Comparison of ENCODE assay signal across 9 cellular contexts in the genomic region with DNA sequence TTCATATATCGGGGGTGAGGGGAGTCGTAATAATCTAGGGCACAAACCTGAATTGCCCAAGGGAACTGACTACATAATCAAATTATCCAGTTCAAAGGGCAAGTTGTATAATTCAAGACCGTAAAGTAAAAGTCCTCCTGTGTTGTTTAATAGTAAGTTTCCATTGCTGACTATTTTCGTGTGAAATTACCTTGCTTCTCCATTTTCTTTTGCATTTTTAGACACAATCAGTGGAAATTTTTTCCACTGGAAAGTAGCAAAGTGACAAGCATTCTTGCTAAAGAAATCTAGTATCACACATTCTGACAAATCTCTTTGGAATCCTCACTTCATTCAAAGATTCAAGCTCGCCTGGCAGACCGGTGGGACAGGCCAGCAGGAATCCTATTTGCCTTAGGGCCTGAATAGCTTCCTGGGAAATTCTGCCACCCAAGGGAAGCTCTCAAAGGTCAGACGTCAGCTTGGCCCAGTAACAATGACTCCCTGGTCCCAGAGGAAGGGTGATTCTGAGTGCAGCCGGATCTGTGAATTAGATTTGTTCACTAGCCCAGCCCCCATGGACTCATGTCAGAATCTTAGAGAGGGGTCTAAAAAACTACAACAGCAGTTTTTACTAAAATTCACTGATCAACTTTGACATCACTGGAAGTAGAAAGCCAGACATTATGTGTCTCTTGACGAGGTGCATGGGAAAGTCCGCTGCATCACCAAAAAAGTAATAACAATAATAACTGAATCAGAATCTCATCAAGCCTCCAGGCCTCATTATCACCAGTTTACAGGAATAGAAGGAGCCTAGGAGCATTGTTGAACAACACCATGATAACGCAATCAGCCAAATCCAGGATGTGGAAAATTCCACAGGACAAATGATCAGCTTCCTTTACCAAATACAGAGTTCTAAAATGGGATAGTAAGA.
DNase-seq lines count a peak whose midpoint lies in the region; ATAC-seq and TF ChIP-seq lines count a peak whose summit lies in the region.
"Had no signal": no experiment of that assay in that cellular context is flagged by ENCODE, and none has a peak within 500 bp of the region (broad histone marks: within the 10 kb centered on the region; RNA-seq: fewer than 3 reads in every experiment).

No MANE protein-coding gene starts in this region.

- TF ChIP-seq CTCF in HFF-Myc (IDR thresholded peaks at IDR 0.05; ENCODE audit: low read depth, low read length, missing control alignments) (no peak), astrocyte of the spinal cord (IDR thresholded peaks at IDR 0.05; ENCODE audit: low read depth, low read length) (no peak)

- in situ Hi-C loops in astrocyte of the spinal cord (cut with HindIII; ENCODE audit: low sequenced_read_pairs) = no loop called here

- H3K36me3 ChIP-seq in iPS-18a (ENCODE audit: control insufficient read depth, low read depth, low read length) (no peaks in the 10 kb centered on the region), stomach smooth muscle (ENCODE audit: control insufficient read depth in 2 of 2, insufficient read depth in 2 of 2, low read length in 2 of 2) (no peaks in the 10 kb centered on the region)
- H3K36me3 ChIP-seq: thoracic aorta had no signal

- H3K9me3 ChIP-seq in iPS-18a (ENCODE audit: control insufficient read depth, low read depth, low read length) = no peaks in the 10 kb centered on the region
- H3K9me3 ChIP-seq in stomach smooth muscle (ENCODE audit: control insufficient read depth in 2 of 2, low read length in 2 of 2) = no peaks in the 10 kb centered on the region
- H3K9me3 ChIP-seq: thoracic aorta had no signal

- H3K4me3 ChIP-seq in HFF-Myc (replicated peaks; ENCODE audit: low read depth, low read length) (no peak overlapping the region), astrocyte of the spinal cord (ENCODE audit: low read depth, low read length) (no peak overlapping the region), iPS-18a (ENCODE audit: low read length) (peak overlapping the region; percentile 5), stomach smooth muscle (ENCODE audit: low read length in 2 of 2) (no peak overlapping the region)
- H3K4me3 ChIP-seq: thoracic aorta had no signal

- H3K9ac ChIP-seq in iPS-18a (ENCODE audit: low read length) (no peak overlapping the region), stomach smooth muscle (ENCODE audit: low read length in 2 of 2) (no peak overlapping the region)

- H3K4me1 ChIP-seq in iPS-18a (ENCODE audit: control insufficient read depth, low read depth, low read length) (peaks cover 22% of the 10 kb centered on the region), stomach smooth muscle (ENCODE audit: control insufficient read depth, insufficient read depth, low read length) (no peaks in the 10 kb centered on the region)

- ATAC-seq in HG02884 (IDR thresholded peaks at IDR 0.05; ENCODE audit: unreplicated experiment) = no peak

- H3K27me3 ChIP-seq in iPS-18a (ENCODE audit: control insufficient read depth, insufficient read depth, low read length) (no peaks in the 10 kb centered on the region), stomach smooth muscle (ENCODE audit: control insufficient read depth in 1 of 2, insufficient read depth in 2 of 2, low read length in 2 of 2) (no peaks in the 10 kb centered on the region)

- H3K27ac ChIP-seq in iPS-18a (ENCODE audit: low read length) (peak overlapping the region; percentile 72), stomach smooth muscle (ENCODE audit: low read length) (peak overlapping the region; percentile 7)

- DNase-seq in HFF-Myc (ENCODE audit: extremely low read depth, low read depth) (peak; percentile 32), astrocyte of the spinal cord (ENCODE audit: low read depth, low spot score) (peak; percentile 75), erythroblast (lab: John Stamatoyannopoulos, UW) (no peak), NCI-H2227 (lab: John Stamatoyannopoulos, UW; ENCODE audit: unreplicated experiment) (no peak), NCI-H1694 (lab: John Stamatoyannopoulos, UW) (no peak)

- no peak for TF ChIP-seq POLR2A in erythroblast (IDR thresholded peaks at IDR 0.05; ENCODE audit: low read length)

Comparison
In these comparisons a context has a peak if more than half of its experiments do, and no peak if none do; other contexts are left out.
1. DNase-seq: peak in HFF-Myc (single experiment) and astrocyte of the spinal cord (single experiment); none in erythroblast (0 of 2), NCI-H2227 (single experiment) and NCI-H1694 (single experiment).